8 cellular contexts compared by ENCODE assay signal in the genomic region with DNA sequence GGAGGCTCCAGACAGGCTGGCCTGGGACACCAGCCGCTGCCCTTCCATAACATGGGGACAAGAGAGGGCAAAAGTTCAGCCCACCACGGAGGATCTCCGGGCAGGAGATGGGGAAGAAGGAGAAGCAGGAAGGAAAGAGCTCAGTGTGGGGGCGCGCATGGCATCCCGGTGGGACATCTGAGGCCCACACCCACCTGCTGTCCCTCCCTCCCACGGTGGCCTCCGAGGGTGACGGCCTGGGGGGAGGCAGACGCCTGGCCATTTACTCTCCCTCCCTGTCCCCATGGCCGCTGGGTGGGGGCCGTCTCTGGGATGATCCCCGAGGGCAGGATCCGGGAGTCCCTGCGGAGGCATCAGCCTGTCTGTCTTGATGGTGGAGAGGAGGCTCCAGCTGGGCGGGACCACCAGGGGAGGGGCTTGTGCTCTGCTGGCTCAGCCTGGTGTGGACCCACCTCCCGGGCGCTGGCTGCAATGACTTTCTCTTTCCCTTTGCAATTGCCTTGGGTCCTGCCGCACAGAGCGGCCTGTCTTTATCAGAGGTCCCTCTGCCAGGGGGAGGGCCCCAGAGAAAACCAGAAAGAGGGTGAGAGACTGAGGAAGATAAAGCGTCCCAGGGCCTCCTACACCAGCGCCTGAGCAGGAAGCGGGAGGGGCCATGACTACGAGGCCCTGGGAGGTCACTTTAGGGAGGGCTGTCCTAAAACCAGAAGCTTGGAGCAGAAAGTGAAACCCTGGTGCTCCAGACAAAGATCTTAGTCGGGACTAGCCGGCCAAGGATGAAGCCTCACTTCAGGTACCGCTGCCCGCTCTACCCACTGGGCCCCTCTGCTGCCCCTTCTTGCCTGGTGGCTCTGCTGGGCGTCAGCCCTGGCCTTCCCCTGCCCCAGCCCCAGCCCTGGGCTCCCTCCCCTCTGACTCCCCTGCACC. TPM values are rescaled to one million over a fixed set of nuclear protein-coding genes. Genes with fewer than 3 reads are reported as not detected.
DNase-seq lines count a peak whose midpoint lies in the region; ATAC-seq, FAIRE-seq and TF ChIP-seq lines count a peak whose summit lies in the region.
"Not testable (repeated sequence)": the region's sequence is repeated elsewhere in the genome, so short reads cannot be mapped to it uniquely, and the experiment has no call there.

Gene APOBEC3G (plus strand): TSS at position 690 of the 927 bp plus-strand sequence. CDS start 87 bp downstream, at position 777.

- H3K4me3 ChIP-seq in colonic mucosa (peak within 1 kb of the TSS; percentile 39), kidney (ENCODE audit: low read length in 2 of 2) (peak within 1 kb of the TSS; percentile 50 to 53)

- ATAC-seq in GM18867 (IDR thresholded peaks at IDR 0.05; ENCODE audit: unreplicated experiment): peak; percentile 82
- peak; percentile 87 for ATAC-seq in HG02798 (IDR thresholded peaks at IDR 0.05; ENCODE audit: poor library complexity, unreplicated experiment)
- ATAC-seq in sciatic nerve: peak; percentile 91

- peak; percentile 34 for FAIRE-seq in A204.1 (lab: Jason Lieb, UNC)
- not testable (repeated sequence) for FAIRE-seq in kidney (lab: Jason Lieb, UNC)

- H3K4me1 ChIP-seq in colonic mucosa; kidney (ENCODE audit: control insufficient read depth in 1 of 2, insufficient read depth in 1 of 2, low read depth in 1 of 2, low read length in 2 of 2): not testable (repeated sequence)

- intact Hi-C loops in colonic mucosa (cut with DNase I); kidney (cut with DNase I); sciatic nerve (cut with DNase I): not testable (repeated sequence)

- not testable (repeated sequence) for TF ChIP-seq CTCF in colonic mucosa (IDR thresholded peaks at IDR 0.05); kidney (IDR thresholded peaks at IDR 0.05; ENCODE audit: borderline replicate concordance, extremely low read depth, insufficient read depth)

- H3K9ac ChIP-seq in colonic mucosa (ENCODE audit: low read depth in 2 of 2, low read length in 2 of 2) (peak within 1 kb of the TSS in 1 of 2 donors; percentile 13), kidney (ENCODE audit: low read length in 2 of 2) (peak within 1 kb of the TSS in 1 of 2 donors; percentile 19)

- H3K27ac ChIP-seq in colonic mucosa: peak within 1 kb of the TSS; percentile 67
- peak within 1 kb of the TSS in 1 of 2 donors; percentile 60 for H3K27ac ChIP-seq in kidney (ENCODE audit: low read depth in 2 of 2, low read length in 2 of 2)

- DNase-seq in MV-4-11 (lab: John Stamatoyannopoulos, UW): peak; percentile 71
- DNase-seq in activated CD4-positive, alpha-beta T cell treated with anti-CD3 and anti-CD28 coated beads, Interleukin-2, amount 50 U/mL, for 24 hours (ENCODE audit: low read depth in 1 of 2, low spot score in 1 of 2): peak; percentile 21 to 30
- DNase-seq in colonic mucosa: peak; percentile 38
- DNase-seq in kidney: peak; percentile 85
- DNase-seq in sciatic nerve (ENCODE audit: low spot score): not testable (repeated sequence)

- H3K27me3 ChIP-seq in colonic mucosa: not testable (repeated sequence)

- H3K36me3 ChIP-seq in colonic mucosa; kidney (ENCODE audit: control insufficient read depth in 1 of 2, insufficient read depth in 2 of 2, low read length in 2 of 2): not testable (repeated sequence)

- H3K9me3 ChIP-seq in colonic mucosa; kidney (ENCODE audit: control insufficient read depth in 1 of 2, low read length in 2 of 2): not testable (repeated sequence)

RNA-seq across cellular contexts. Expression of gene APOBEC3G, which starts in this region (rescaled TPM):
- total RNA-seq in colonic mucosa (1 to 10 TPM; 2.1 to 3.9 TPM), kidney (12.5 TPM), sciatic nerve (8.9 TPM)
- 4.8 TPM for polyA plus RNA-seq in kidney (ENCODE audit: insufficient read depth, low read depth, low replicate concordance)
